Comparison of ENCODE assay signal across 29 cellular contexts in the genomic region with DNA sequence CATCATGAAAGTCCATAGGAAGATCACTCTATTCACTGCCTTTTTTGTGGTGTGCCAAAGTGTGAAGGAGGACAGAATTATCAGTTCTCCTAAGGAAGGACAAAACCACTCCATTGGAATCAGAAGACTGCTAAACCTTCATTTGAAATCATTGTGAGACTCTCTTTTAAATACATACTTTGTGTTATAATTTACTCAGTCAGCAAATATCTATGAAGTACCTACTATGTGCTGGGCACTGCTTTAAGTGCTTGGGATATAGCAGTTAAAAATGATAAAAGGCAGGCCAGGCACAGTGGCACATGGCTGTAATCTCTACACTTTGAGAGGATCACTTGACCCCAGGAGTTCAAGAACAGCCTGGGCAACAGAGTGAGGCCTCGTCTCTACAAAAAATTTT.
"Had no signal": no experiment of that assay in that cellular context is flagged by ENCODE, and none has a peak within 500 bp of the region (broad histone marks: within the 10 kb centered on the region; RNA-seq: fewer than 3 reads in every experiment).

No MANE protein-coding gene starts in this region.

- H3K27me3 ChIP-seq: colonic mucosa, dorsolateral prefrontal cortex, esophagus muscularis mucosa, esophagus squamous epithelium, foreskin keratinocyte, gastrocnemius medialis, gastroesophageal sphincter, heart left ventricle, heart right ventricle had no signal

- H3K4me1 ChIP-seq: colonic mucosa, esophagus muscularis mucosa, esophagus squamous epithelium, foreskin keratinocyte, gastrocnemius medialis, gastroesophageal sphincter, heart left ventricle, heart right ventricle had no signal

- H3K9me3 ChIP-seq: colonic mucosa, esophagus muscularis mucosa, esophagus squamous epithelium, gastrocnemius medialis, gastroesophageal sphincter had no signal

- H3K27me3 Mint-ChIP-seq: dendritic cell treated with granulocyte-macrophage colony-stimulating factor and Interleukin-4, amounts not matched to agents 40 ng/mL and 50 ng/mL, for 4 days; effector memory CD8-positive, alpha-beta T cell had no signal

- H3K4me3 ChIP-seq: colonic mucosa, coronary artery, dorsolateral prefrontal cortex, esophagus muscularis mucosa, esophagus squamous epithelium, gastrocnemius medialis, gastroesophageal sphincter, heart left ventricle, heart right ventricle had no signal

- H3K36me3 ChIP-seq: colonic mucosa, esophagus muscularis mucosa, esophagus squamous epithelium, gastrocnemius medialis, gastroesophageal sphincter, heart left ventricle, heart right ventricle had no signal

- H3K4me1 Mint-ChIP-seq: endodermal cell had no signal

- H3K27ac ChIP-seq: colonic mucosa, coronary artery, dorsolateral prefrontal cortex, epithelial cell of prostate, esophagus muscularis mucosa, esophagus squamous epithelium, foreskin keratinocyte, gastrocnemius medialis, gastroesophageal sphincter, heart left ventricle, heart right ventricle had no signal

- H3K27ac Mint-ChIP-seq: dendritic cell treated with granulocyte-macrophage colony-stimulating factor and Interleukin-4, amounts not matched to agents 40 ng/mL and 50 ng/mL, for 4 days; effector memory CD8-positive, alpha-beta T cell; endodermal cell had no signal

- FAIRE-seq: colon, endometrium, endothelial cell of umbilical vein, frontal cortex had no signal

- DNase-seq: colonic mucosa; cortex of kidney; dermis blood vessel endothelial cell; dorsolateral prefrontal cortex; effector CD4-positive, alpha-beta T cell; effector CD8-positive, alpha-beta T cell; effector memory CD4-positive, alpha-beta T cell; effector memory CD8-positive, alpha-beta T cell; endodermal cell; erythroblast; esophagus squamous epithelium; foreskin fibroblast; foreskin keratinocyte; foreskin melanocyte; gastrocnemius medialis; glutamatergic neuron; head of caudate nucleus; heart left ventricle; heart right ventricle had no signal

- ATAC-seq: effector memory CD8-positive, alpha-beta T cell; esophagus mucosa; foreskin keratinocyte; gastrocnemius medialis; gastroesophageal sphincter; heart left ventricle; heart right ventricle had no signal

- H3K4me3 Mint-ChIP-seq: dendritic cell treated with granulocyte-macrophage colony-stimulating factor and Interleukin-4, amounts not matched to agents 40 ng/mL and 50 ng/mL, for 4 days; effector memory CD8-positive, alpha-beta T cell; endodermal cell had no signal
